In the genomic region with DNA sequence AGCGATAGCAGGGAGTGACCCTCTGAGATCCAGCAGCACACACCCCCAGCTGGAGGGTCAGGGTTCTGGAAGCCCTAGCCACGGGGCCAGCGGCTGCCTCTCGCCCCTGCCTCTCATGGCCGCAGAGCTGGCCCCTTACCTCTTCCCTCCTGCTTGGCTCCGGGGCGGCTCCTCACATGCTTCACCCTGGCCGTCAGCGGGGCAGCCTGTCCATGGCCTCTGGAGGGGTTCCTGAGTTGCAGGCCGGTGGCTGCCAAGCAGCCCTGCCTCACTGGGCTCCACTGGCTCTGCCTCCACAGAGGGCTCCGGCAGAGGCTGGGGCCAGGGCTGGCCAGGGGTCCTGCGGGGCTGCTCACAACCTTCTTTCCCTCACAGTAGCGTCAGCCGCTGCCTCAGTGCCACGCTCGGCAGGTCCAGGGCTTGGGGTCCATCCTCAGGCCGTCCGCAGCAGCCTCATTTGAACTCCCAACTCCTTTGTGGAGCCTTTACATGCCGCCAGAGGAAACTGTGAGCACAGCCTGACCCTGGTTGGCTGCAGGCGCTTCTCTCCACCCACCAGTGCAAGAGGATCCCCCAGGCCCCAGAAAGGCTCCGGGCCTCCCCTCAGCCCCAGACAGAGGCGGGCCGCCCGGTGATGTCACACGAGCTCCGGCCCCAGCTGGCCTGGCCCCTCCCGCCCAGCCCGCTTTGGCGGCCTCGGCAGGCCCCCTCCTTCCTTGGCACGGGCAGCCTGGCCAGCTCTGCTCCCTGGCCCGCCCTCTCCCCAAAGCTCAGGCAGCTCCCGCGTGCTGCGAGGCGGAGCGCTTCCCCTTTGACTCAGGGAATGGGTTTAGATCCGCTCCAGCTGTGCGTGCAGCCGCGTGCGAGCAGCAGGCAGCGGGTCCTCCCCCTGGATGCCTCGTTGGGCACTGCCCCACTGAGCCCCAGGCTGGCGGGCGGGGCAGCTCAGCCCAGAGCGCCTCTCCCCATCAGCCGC, we compare ENCODE assay signal across 8 cellular contexts. TPM values are rescaled to one million over a fixed set of nuclear protein-coding genes. Genes with fewer than 3 reads are reported as not detected.
DNase-seq lines count a peak whose midpoint lies in the region; ATAC-seq and TF ChIP-seq lines count a peak whose summit lies in the region.

A gene with protein sequence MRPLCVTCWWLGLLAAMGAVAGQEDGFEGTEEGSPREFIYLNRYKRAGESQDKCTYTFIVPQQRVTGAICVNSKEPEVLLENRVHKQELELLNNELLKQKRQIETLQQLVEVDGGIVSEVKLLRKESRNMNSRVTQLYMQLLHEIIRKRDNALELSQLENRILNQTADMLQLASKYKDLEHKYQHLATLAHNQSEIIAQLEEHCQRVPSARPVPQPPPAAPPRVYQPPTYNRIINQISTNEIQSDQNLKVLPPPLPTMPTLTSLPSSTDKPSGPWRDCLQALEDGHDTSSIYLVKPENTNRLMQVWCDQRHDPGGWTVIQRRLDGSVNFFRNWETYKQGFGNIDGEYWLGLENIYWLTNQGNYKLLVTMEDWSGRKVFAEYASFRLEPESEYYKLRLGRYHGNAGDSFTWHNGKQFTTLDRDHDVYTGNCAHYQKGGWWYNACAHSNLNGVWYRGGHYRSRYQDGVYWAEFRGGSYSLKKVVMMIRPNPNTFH (minus strand): TSS at position 460 of the 976 bp plus-strand sequence. CDS start 13,904 bp downstream, outside the sequence.

- 0 out of 2 replicates have a peak within 1 kb of the TSS, but pooled peaks have one; percentile 2 for H3K4me3 ChIP-seq in HAP-1
- H3K4me3 ChIP-seq in spleen: peak within 1 kb of the TSS; percentile 38 to 72 (median 46)

- 7 to 17% (median 11%) methylated on average over 14 to 48 of the region's 48 CpGs for WGBS in spleen, 5 donors

- in situ Hi-C loops in HAP-1 (cut with MboI; ENCODE audit: low sequenced_read_pairs): no loop called here

- ATAC-seq in GM18870 (IDR thresholded peaks at IDR 0.05; ENCODE audit: unreplicated experiment) (no peak), GM19455 (IDR thresholded peaks at IDR 0.05; ENCODE audit: unreplicated experiment) (no peak)

- intact Hi-C loops in spleen (cut with DNase I; ENCODE audit: low total_unique reads): no loop called here

- no peaks in the 10 kb centered on the region for H3K9me3 ChIP-seq in HAP-1
- no peaks in the 10 kb centered on the region for H3K9me3 ChIP-seq in spleen

- H3K27me3 ChIP-seq in HAP-1 (ENCODE audit: low read depth) (no peaks in the 10 kb centered on the region), spleen (replicated peaks in 1 of 7) (peaks cover 0 to 27% (median 10%) of the 10 kb centered on the region in 7 donors)

- H3K36me3 ChIP-seq in HAP-1 (replicated peaks) (no peaks in the 10 kb centered on the region), spleen (peaks cover 0 to 14% (median 0%) of the 10 kb centered on the region in 6 donors)

- peak in 1 of 11 experiments; percentile 15 for TF ChIP-seq CTCF in spleen (IDR thresholded peaks at IDR 0.05 in 8 of 11, conservative IDR thresholded peaks at IDR 0.05 in 3 of 11)

- H3K4me1 ChIP-seq in HAP-1: peaks cover 5% of the 10 kb centered on the region; the same call in 1 of the 2 replicates
- H3K4me1 ChIP-seq in spleen: peaks cover 11 to 65% (median 47%) of the 10 kb centered on the region in 6 donors

- peak within 1 kb of the TSS; percentile 70 to 93 (median 88) for H3K27ac ChIP-seq in spleen

- TF ChIP-seq POLR2A in spleen (IDR thresholded peaks at IDR 0.05): peak in 2 of 3 donors; percentile 18 to 85

- DNase-seq in D341Med (ENCODE audit: low spot score) (peak; percentile 67), HAP-1 (ENCODE audit: low spot score in 2 of 2) (peak in 1 of 2 experiments; percentile 68), RPMI8226 (peak; percentile 76), ecto neural progenitor cell (ENCODE audit: low spot score) (peak; percentile 96), left kidney (ENCODE audit: low read depth, low spot score) (peak; percentile 97), spleen (peak; percentile 92)

RNA-seq across cellular contexts. Expression of the gene that starts here (rescaled TPM):
- 100 to 1,000 TPM in 1 of 7 donors, 10 to 100 TPM in 6; 45.4 to 103 (median 66.2) TPM for total RNA-seq in spleen
- polyA plus RNA-seq in spleen: 10 to 100 TPM in 2 of 3 donors, 1 to 10 TPM in 1; 6.6 to 11.8 (median 11.8) TPM
